Comparison of ENCODE assay signal across 12 cellular contexts in the genomic region with DNA sequence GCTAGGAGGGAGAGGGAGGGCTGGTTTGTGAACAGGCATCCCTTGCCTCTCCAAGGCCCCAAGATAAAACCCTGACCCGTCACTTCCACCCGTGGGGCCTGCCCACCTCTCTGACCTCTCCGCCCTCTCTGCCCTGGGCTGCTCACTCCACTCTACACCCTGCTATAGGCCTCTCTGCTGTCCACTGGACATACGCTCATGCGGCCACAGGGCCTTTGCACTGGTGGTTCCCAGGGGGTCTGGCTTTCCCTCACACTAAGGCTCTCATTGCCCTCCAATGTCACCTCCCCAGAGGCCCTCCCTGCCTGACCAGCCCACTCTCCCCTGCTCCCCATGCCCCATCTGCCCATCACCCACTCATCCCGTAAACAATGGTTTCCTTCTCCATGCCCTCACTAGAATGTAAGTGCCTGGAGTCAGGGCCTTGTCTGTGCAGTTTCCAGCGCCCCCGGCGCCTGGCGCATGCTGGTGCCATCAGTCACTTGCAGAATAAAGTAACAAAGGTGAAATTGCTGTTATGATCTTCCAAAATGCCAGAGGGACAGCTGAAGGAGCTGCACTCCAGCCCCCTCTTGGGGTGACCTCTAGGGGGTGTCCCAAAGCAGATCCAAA.
A peak's percentile ranks its signal among the peaks of the same experiment; 100 is the strongest.
DNase-seq lines count a peak whose midpoint lies in the region; TF ChIP-seq lines count a peak whose summit lies in the region.
"Had no signal": no experiment of that assay in that cellular context is flagged by ENCODE, and none has a peak within 500 bp of the region (broad histone marks: within the 10 kb centered on the region; RNA-seq: fewer than 3 reads in every experiment).

No MANE protein-coding gene starts in this region.

- H4K20me1 ChIP-seq in mammary epithelial cell (ENCODE audit: insufficient read depth, low read length) = no peaks in the 10 kb centered on the region

- no peak for TF ChIP-seq EP300 in transverse colon (IDR thresholded peaks at IDR 0.05; ENCODE audit: low read depth)

- in situ Hi-C loops in mammary epithelial cell (cut with MboI; ENCODE audit: low sequenced_read_pairs in 2 of 2) (no loop called here), transverse colon (cut with MboI; ENCODE audit: low pct_ligation_motif_present in 1 of 4, low pct_unique_long_range_greater_than_20kb in 1 of 4, low sequenced_read_pairs in 3 of 4) (loop anchor here in 1 of 4 donors (25.0 kb wide), 1 partner anchor 394 kb away; no protein-coding TSS in a partner anchor)

- dilution Hi-C loops in mammary epithelial cell (cut with HindIII; ENCODE audit: low sequenced_read_pairs) = no loop called here

- H3K27ac Mint-ChIP-seq in MCF 10A (ENCODE audit: low read depth, unreplicated experiment) (peak overlapping the region; percentile 57), nephron (peak overlapping the region in 2 of 3 experiments; percentile 23 to 74)
- H3K27ac Mint-ChIP-seq in activated naive CD8-positive, alpha-beta T cell treated with anti-CD3 and anti-CD28 coated beads for 36 hours = no peak overlapping the region
- H3K27ac Mint-ChIP-seq: activated CD4-positive, alpha-beta T cell treated with anti-CD3 and anti-CD28 coated beads, Interleukin-2, amount 10 ng/mL, durations not matched to agents 7 days and 5 days; activated naive CD8-positive, alpha-beta T cell; mesothelial cell of epicardium had no signal

- intact Hi-C loops in MCF 10A (cut with micrococcal nuclease) (loop anchor here (2.0 kb wide), 1 partner anchor 22 kb away; no protein-coding TSS in a partner anchor), mammary epithelial cell (cut with micrococcal nuclease) (no loop called here), dorsolateral prefrontal cortex (cut with DNase I) (loop anchor here in 1 of 2 donors (5.0 kb wide), 1 partner anchor 144 kb away; no protein-coding TSS in a partner anchor), transverse colon (cut with DNase I; ENCODE audit: low total_unique reads) (loop anchor here (10.0 kb wide), 1 partner anchor 146 kb away; no protein-coding TSS in a partner anchor)

- DNase-seq in MCF 10A (ENCODE audit: unreplicated experiment) (no peak), mammary epithelial cell (no peak), dorsolateral prefrontal cortex (peak in 2 of 10 donors; percentile 19 to 60), transverse colon (no peak), NCI-H1105 (lab: John Stamatoyannopoulos, UW) (no peak), NCI-H146 (lab: John Stamatoyannopoulos, UW) (no peak)
- no peak for DNase-seq in activated naive CD8-positive, alpha-beta T cell treated with anti-CD3 and anti-CD28 coated beads for 36 hours
- DNase-seq: activated CD4-positive, alpha-beta T cell treated with anti-CD3 and anti-CD28 coated beads, Interleukin-2, amount 10 ng/mL, durations not matched to agents 7 days and 5 days; NCI-H345 had no signal

- H3K36me3 ChIP-seq in mammary epithelial cell (ENCODE audit: insufficient read depth, low read length) (peaks cover 7% of the 10 kb centered on the region), transverse colon (peaks cover 0 to 10% (median 0%) of the 10 kb centered on the region in 4 donors)

- H3K27ac ChIP-seq in mammary epithelial cell (ENCODE audit: insufficient read depth, low read depth, low read length) (no peak overlapping the region), dorsolateral prefrontal cortex (peak overlapping the region; percentile 29 to 97 (median 93)), transverse colon (peak overlapping the region; percentile 84 to 91 (median 89))

- H3K27me3 ChIP-seq in mammary epithelial cell (ENCODE audit: insufficient read depth, low read length) (no peaks in the 10 kb centered on the region), dorsolateral prefrontal cortex (no peaks in the 10 kb centered on the region), transverse colon (no peaks in the 10 kb centered on the region)

- WGBS in mammary epithelial cell (ENCODE audit: low coverage, missing lambda C conversion rate) = 100% methylated on average over 2 of the region's 10 CpGs
- 80 to 92% methylated on average over 1 to 10 of the region's 10 CpGs for WGBS in transverse colon (ENCODE audit: low coverage in 1 of 2), 2 donors

- H3K9me3 ChIP-seq in mammary epithelial cell (replicated peaks; ENCODE audit: insufficient read depth, low read length) (no peaks in the 10 kb centered on the region), transverse colon (no peaks in the 10 kb centered on the region)

- CTCF ChIA-PET in MCF 10A (lab: Yijun Ruan, JAX) (interaction anchor here (0.6 to 1.6 kb wide), 5 partner anchors 8 to 378 kb away, joined by 3 to 6 read pairs (median 3); no protein-coding TSS in a partner anchor), mammary epithelial cell (lab: Charles Lee; ENCODE audit: low non-redundant PET) (no interaction called here)

- no peak overlapping the region for H3K4me3 ChIP-seq in mammary epithelial cell (replicated peaks in 1 of 3; ENCODE audit: insufficient read depth in 1 of 3, low read depth in 2 of 3, low read length in 3 of 3)
- H3K4me3 ChIP-seq in dorsolateral prefrontal cortex = peak overlapping the region in 2 of 59 donors; percentile 22 to 41
- no peak overlapping the region for H3K4me3 ChIP-seq in transverse colon

- H3K4me3 Mint-ChIP-seq in MCF 10A (ENCODE audit: unreplicated experiment) (no peak overlapping the region), nephron (no peak overlapping the region)
- no peak overlapping the region for H3K4me3 Mint-ChIP-seq in activated naive CD8-positive, alpha-beta T cell treated with anti-CD3 and anti-CD28 coated beads for 36 hours
- H3K4me3 Mint-ChIP-seq: activated CD4-positive, alpha-beta T cell treated with anti-CD3 and anti-CD28 coated beads, Interleukin-2, amount 10 ng/mL, durations not matched to agents 7 days and 5 days; activated naive CD8-positive, alpha-beta T cell; mesothelial cell of epicardium had no signal

- BruUV-seq in MCF 10A (replicated peaks; lab: Mats Ljungman, UMichigan) (no TSS peak), mammary epithelial cell (replicated peaks; lab: Mats Ljungman, UMichigan) (no TSS peak)

- H3K4me2 ChIP-seq in mammary epithelial cell (ENCODE audit: insufficient read depth, low read depth, low read length) = no peak overlapping the region

- H3K27me3 Mint-ChIP-seq in MCF 10A (ENCODE audit: insufficient read depth, unreplicated experiment) (no peaks in the 10 kb centered on the region), nephron (ENCODE audit: low read depth) (no peaks in the 10 kb centered on the region)
- no peaks in the 10 kb centered on the region for H3K27me3 Mint-ChIP-seq in activated naive CD8-positive, alpha-beta T cell treated with anti-CD3 and anti-CD28 coated beads for 36 hours
- H3K27me3 Mint-ChIP-seq: activated CD4-positive, alpha-beta T cell treated with anti-CD3 and anti-CD28 coated beads, Interleukin-2, amount 10 ng/mL, durations not matched to agents 7 days and 5 days; activated naive CD8-positive, alpha-beta T cell had no signal

- H3K36me3 Mint-ChIP-seq in MCF 10A (ENCODE audit: insufficient read depth, unreplicated experiment) (peaks cover 14% of the 10 kb centered on the region), nephron (ENCODE audit: low read depth) (peaks cover 22% of the 10 kb centered on the region)
- no peaks in the 10 kb centered on the region for H3K36me3 Mint-ChIP-seq in activated naive CD8-positive, alpha-beta T cell treated with anti-CD3 and anti-CD28 coated beads for 36 hours
- H3K36me3 Mint-ChIP-seq: activated naive CD8-positive, alpha-beta T cell had no signal

- H3K4me1 ChIP-seq in mammary epithelial cell (ENCODE audit: insufficient read depth, low read length) = no peaks in the 10 kb centered on the region
- H3K4me1 ChIP-seq in transverse colon = peaks cover 34 to 40% (median 38%) of the 10 kb centered on the region in 4 donors

- H3K79me2 ChIP-seq in mammary epithelial cell (ENCODE audit: insufficient read depth, low read length) = peaks cover 24% of the 10 kb centered on the region

- TF ChIP-seq CTCF in MCF 10A (IDR thresholded peaks at IDR 0.05; ENCODE audit: unreplicated experiment) = no peak
- TF ChIP-seq CTCF in mammary epithelial cell (conservative IDR thresholded peaks at IDR 0.05 in 1 of 2, IDR thresholded peaks at IDR 0.05 in 1 of 2; ENCODE audit: extremely low read depth in 1 of 2, insufficient read depth in 1 of 2, low read depth in 1 of 2, low read length in 2 of 2) = no peak
- peak in 4 of 56 donors; percentile 14 to 33 (median 26) for TF ChIP-seq CTCF in dorsolateral prefrontal cortex (IDR thresholded peaks at IDR 0.05 in 54 of 56, conservative IDR thresholded peaks at IDR 0.05 in 2 of 56; ENCODE audit: low read depth in 1 of 56, partially characterized antibody in 56 of 56)
- TF ChIP-seq CTCF in nephron (IDR thresholded peaks at IDR 0.05; ENCODE audit: unreplicated experiment in 3 of 3) = no peak
- TF ChIP-seq CTCF in transverse colon (IDR thresholded peaks at IDR 0.05) = no peak

- POLR2A ChIA-PET in MCF 10A (lab: Yijun Ruan, JAX) = interaction anchor here (1.2 to 1.8 kb wide), 2 partner anchors 20 to 379 kb away, joined by 3 to 15 read pairs; no protein-coding TSS in a partner anchor

- no peak overlapping the region for H2AFZ ChIP-seq in mammary epithelial cell (ENCODE audit: low read depth, low read length)

- no peak for TF ChIP-seq POLR2A in transverse colon (IDR thresholded peaks at IDR 0.05)

- H3K9me3 Mint-ChIP-seq in MCF 10A (ENCODE audit: unreplicated experiment) (no peaks in the 10 kb centered on the region), nephron (no peaks in the 10 kb centered on the region)
- H3K9me3 Mint-ChIP-seq in activated naive CD8-positive, alpha-beta T cell treated with anti-CD3 and anti-CD28 coated beads for 36 hours = no peaks in the 10 kb centered on the region
- H3K9me3 Mint-ChIP-seq: activated CD4-positive, alpha-beta T cell treated with anti-CD3 and anti-CD28 coated beads, Interleukin-2, amount 10 ng/mL, durations not matched to agents 7 days and 5 days; mesothelial cell of epicardium had no signal

- H3K4me1 Mint-ChIP-seq in MCF 10A (ENCODE audit: insufficient read depth, unreplicated experiment) (peaks cover 14% of the 10 kb centered on the region), nephron (peaks cover 4% of the 10 kb centered on the region)
- H3K4me1 Mint-ChIP-seq in activated naive CD8-positive, alpha-beta T cell treated with anti-CD3 and anti-CD28 coated beads for 36 hours = peaks cover 3% of the 10 kb centered on the region
- H3K4me1 Mint-ChIP-seq: activated CD4-positive, alpha-beta T cell treated with anti-CD3 and anti-CD28 coated beads, Interleukin-2, amount 10 ng/mL, durations not matched to agents 7 days and 5 days had no signal

- H3K9ac ChIP-seq in mammary epithelial cell (ENCODE audit: insufficient read depth, low read length) = no peak overlapping the region
